In genomic region chr9:110105107-110105506, GRCh38 we compare ENCODE assay signal across 15 cellular contexts.
DNase-seq lines count a peak whose midpoint lies in the region; ATAC-seq and TF ChIP-seq lines count a peak whose summit lies in the region.
"Had no signal": no experiment of that assay in that cellular context is flagged by ENCODE, and none has a peak within 500 bp of the region (broad histone marks: within the 10 kb centered on the region; RNA-seq: fewer than 3 reads in every experiment).

No MANE protein-coding gene starts in this region.

- H3K27me3 Mint-ChIP-seq in chondrocyte (ENCODE audit: low read depth) (no peaks in the 10 kb centered on the region), type B pancreatic cell (peaks cover 9% of the 10 kb centered on the region)
- H3K27me3 Mint-ChIP-seq: activated naive CD4-positive, alpha-beta T cell treated with anti-CD3 and anti-CD28 coated beads, Interleukin-2, amount 50 U/mL, for 24 hours; central memory CD8-positive, alpha-beta T cell had no signal

- no peak overlapping the region for H2AFZ ChIP-seq in KMS-11 (ENCODE audit: low read depth)

- peak overlapping the region; percentile 81 for H3K4me2 ChIP-seq in KMS-11

- TF ChIP-seq CTCF in KMS-11 (conservative IDR thresholded peaks at IDR 0.05; ENCODE audit: low read depth, low read length) (no peak), chondrocyte (IDR thresholded peaks at IDR 0.05) (no peak), type B pancreatic cell (conservative IDR thresholded peaks at IDR 0.05) (no peak)

- H3K4me1 ChIP-seq in KMS-11 (ENCODE audit: low read depth, poor library complexity, severe bottlenecking), result peaks cover 99% of the 10 kb centered on the region

- H3K9me3 Mint-ChIP-seq in chondrocyte (ENCODE audit: low read depth), result no peaks in the 10 kb centered on the region
- H3K9me3 Mint-ChIP-seq in type B pancreatic cell, result no peaks in the 10 kb centered on the region
- H3K9me3 Mint-ChIP-seq: activated naive CD4-positive, alpha-beta T cell treated with anti-CD3 and anti-CD28 coated beads, Interleukin-2, amount 50 U/mL, for 24 hours; central memory CD8-positive, alpha-beta T cell had no signal

- H3K27ac ChIP-seq in KMS-11, result peak overlapping the region; percentile 92; the same call in 1 of the 2 replicates
- H3K27ac ChIP-seq: SK-N-MC had no signal

- H3K36me3 ChIP-seq in KMS-11 (ENCODE audit: insufficient read depth), result no peaks in the 10 kb centered on the region
- H3K36me3 ChIP-seq: upper lobe of left lung had no signal

- H3K27me3 ChIP-seq in KMS-11 (ENCODE audit: insufficient read depth, low read depth), result no peaks in the 10 kb centered on the region
- H3K27me3 ChIP-seq: upper lobe of left lung had no signal

- H3K4me1 Mint-ChIP-seq in chondrocyte (ENCODE audit: low read depth) (peaks cover 54% of the 10 kb centered on the region), type B pancreatic cell (ENCODE audit: unreplicated experiment) (peaks cover 46% of the 10 kb centered on the region)
- H3K4me1 Mint-ChIP-seq: activated naive CD4-positive, alpha-beta T cell treated with anti-CD3 and anti-CD28 coated beads, Interleukin-2, amount 50 U/mL, for 24 hours; central memory CD8-positive, alpha-beta T cell had no signal

- H3K27ac Mint-ChIP-seq in chondrocyte (ENCODE audit: unreplicated experiment) (peak overlapping the region; percentile 82), type B pancreatic cell (peak overlapping the region; percentile 81)
- H3K27ac Mint-ChIP-seq: activated naive CD4-positive, alpha-beta T cell treated with anti-CD3 and anti-CD28 coated beads, Interleukin-2, amount 50 U/mL, for 24 hours had no signal

- H3K4me3 ChIP-seq in KMS-11 (IDR thresholded peaks at IDR 0.05; ENCODE audit: insufficient read depth, low read depth, low read length), result no peak overlapping the region
- H3K4me3 ChIP-seq: SK-N-MC, upper lobe of left lung had no signal

- H3K36me3 Mint-ChIP-seq in chondrocyte (ENCODE audit: low read depth), result no peaks in the 10 kb centered on the region
- peaks cover 10% of the 10 kb centered on the region for H3K36me3 Mint-ChIP-seq in type B pancreatic cell
- H3K36me3 Mint-ChIP-seq: activated naive CD4-positive, alpha-beta T cell treated with anti-CD3 and anti-CD28 coated beads, Interleukin-2, amount 50 U/mL, for 24 hours had no signal

- ATAC-seq in GM18909 (IDR thresholded peaks at IDR 0.05; ENCODE audit: poor library complexity, unreplicated experiment), result no peak
- no peak for ATAC-seq in HG02798 (IDR thresholded peaks at IDR 0.05; ENCODE audit: poor library complexity, unreplicated experiment)
- no peak for ATAC-seq in GM18519 (IDR thresholded peaks at IDR 0.05; ENCODE audit: low FRiP score, unreplicated experiment)

- H4K20me1 ChIP-seq in KMS-11 (ENCODE audit: insufficient read depth), result no peaks in the 10 kb centered on the region

- DNase-seq in chondrocyte (ENCODE audit: low spot score) (no peak), kidney glomerular epithelial cell (lab: John Stamatoyannopoulos, UW) (peak; percentile 60), type B pancreatic cell (ENCODE audit: extremely low spot score, unreplicated experiment) (no peak)
- DNase-seq: erythroblast; NCI-H345; right cardiac atrium; stimulated activated CD4-positive, alpha-beta T cell treated with anti-CD3 and anti-CD28 coated beads, Interleukin-2, amount 100 ng/mL, for 48 hours; upper lobe of left lung had no signal

- H3K4me3 Mint-ChIP-seq in chondrocyte (ENCODE audit: unreplicated experiment), result no peak overlapping the region
- H3K4me3 Mint-ChIP-seq in type B pancreatic cell, result no peak overlapping the region
- H3K4me3 Mint-ChIP-seq: activated naive CD4-positive, alpha-beta T cell treated with anti-CD3 and anti-CD28 coated beads, Interleukin-2, amount 50 U/mL, for 24 hours; central memory CD8-positive, alpha-beta T cell had no signal

- H3K79me2 ChIP-seq in KMS-11 (ENCODE audit: insufficient read depth, low read depth), result peaks cover 83% of the 10 kb centered on the region

- no peak overlapping the region for H3K9ac ChIP-seq in KMS-11
